17 cellular contexts compared by ENCODE assay signal in genomic region chr6:13559251-13559650, GRCh38. TPM values are rescaled to one million over a fixed set of nuclear protein-coding genes. Genes with fewer than 3 reads are reported as not detected.
DNase-seq lines count a peak whose midpoint lies in the region; ATAC-seq, FAIRE-seq and TF ChIP-seq lines count a peak whose summit lies in the region.
"Had no signal": no experiment of that assay in that cellular context is flagged by ENCODE, and none has a peak within 500 bp of the region (broad histone marks: within the 10 kb centered on the region; RNA-seq: fewer than 3 reads in every experiment).

No MANE protein-coding gene starts in this region.

- H3K4me1 ChIP-seq in SK-N-SH (ENCODE audit: control insufficient read depth in 1 of 2, insufficient read depth in 2 of 2, low read depth in 1 of 2, low read length in 1 of 2) = peaks cover 0 to 16% of the 10 kb centered on the region in 2 experiments; a peak in 2 of 4 replicates
- no peaks in the 10 kb centered on the region for H3K4me1 ChIP-seq in hepatocyte (ENCODE audit: insufficient read depth)
- H3K4me1 ChIP-seq in suprapubic skin = peaks cover 27% of the 10 kb centered on the region
- H3K4me1 ChIP-seq: tibial artery had no signal

- no peak for TF ChIP-seq RAD21 in SK-N-SH (IDR thresholded peaks at IDR 0.05; ENCODE audit: low read length)

- no peak for ATAC-seq in SK-N-SH treated with all-trans-retinoic acid at 6 μM for 48 hours

- POLR2A ChIA-PET in SK-N-SH (lab: Yijun Ruan, JAX) = no interaction called here

- TF ChIP-seq EP300 in SK-N-SH (IDR thresholded peaks at IDR 0.05; ENCODE audit: borderline replicate concordance in 1 of 2, low read depth in 1 of 2, low read length in 1 of 2) (no peak), suprapubic skin (IDR thresholded peaks at IDR 0.05) (no peak)

- H3K4me2 ChIP-seq in SK-N-SH = no peak overlapping the region
- H3K4me2 ChIP-seq in hepatocyte = no peak overlapping the region
- H3K4me2 ChIP-seq: KMS-11 had no signal

- H3K27ac ChIP-seq in SK-N-SH (ENCODE audit: low read depth in 2 of 2, low read length in 1 of 2) (peak overlapping the region in 1 of 2 experiments; percentile 60; a peak in 2 of 4 replicates), hepatocyte (peak overlapping the region; percentile 27), suprapubic skin (peak overlapping the region; percentile 8)
- H3K27ac ChIP-seq: KMS-11, neutrophil, tibial artery had no signal

- H3K9me2 ChIP-seq in SK-N-SH (no peaks in the 10 kb centered on the region), hepatocyte (replicated peaks; ENCODE audit: insufficient read depth) (no peaks in the 10 kb centered on the region)

- DNase-seq in SK-N-SH = peak; percentile 16
- DNase-seq in SK-MEL-5 (ENCODE audit: low read depth, low spot score) = peak; percentile 80
- no peak for DNase-seq in hepatocyte (ENCODE audit: low spot score)
- no peak for DNase-seq in suprapubic skin (ENCODE audit: low spot score in 2 of 2)
- no peak for DNase-seq in RCC 7860 (ENCODE audit: low spot score)
- DNase-seq in ureter (ENCODE audit: low spot score) = no peak
- no peak for DNase-seq in NCI-H510A treated with DMSO at 0.1 percent for 48 hours (lab: John Stamatoyannopoulos, UW)
- DNase-seq: activated gamma-delta T cell treated with Interleukin-2 at 50 U/mL for 16 hours; CD8-positive, alpha-beta memory T cell; HFFc6; mesenchymal stem cell; stimulated activated CD4-positive, alpha-beta T cell treated with anti-CD3 and anti-CD28 coated beads, Interleukin-4, amount 100 ng/mL, for 1 hour; tibial artery had no signal

- H3K9ac ChIP-seq in SK-N-SH = no peak overlapping the region
- H3K9ac ChIP-seq: KMS-11 had no signal

- H3F3A ChIP-seq in SK-N-SH (replicated peaks; ENCODE audit: insufficient read depth) = peaks cover 3% of the 10 kb centered on the region

- H3K79me2 ChIP-seq in SK-N-SH (ENCODE audit: insufficient read depth) = no peaks in the 10 kb centered on the region
- H3K79me2 ChIP-seq in hepatocyte = no peaks in the 10 kb centered on the region

- in situ Hi-C loops in SK-MEL-5 (cut with HindIII; ENCODE audit: low pct_unique_long_range_greater_than_20kb, low sequenced_read_pairs) = no loop called here

- no peaks in the 10 kb centered on the region for H3K36me3 ChIP-seq in SK-N-SH (replicated peaks in 1 of 2; ENCODE audit: control insufficient read depth in 1 of 2, insufficient read depth in 2 of 2, low read length in 1 of 2)
- H3K36me3 ChIP-seq in hepatocyte (replicated peaks; ENCODE audit: insufficient read depth, low read depth) = no peaks in the 10 kb centered on the region
- H3K36me3 ChIP-seq in suprapubic skin = no peaks in the 10 kb centered on the region
- H3K36me3 ChIP-seq: neutrophil, tibial artery had no signal

- H3K4me3 ChIP-seq in SK-N-SH (ENCODE audit: low read depth in 2 of 2, low read length in 1 of 2) (no peak overlapping the region), hepatocyte (no peak overlapping the region), suprapubic skin (no peak overlapping the region)
- H3K4me3 ChIP-seq: tibial artery had no signal

- WGBS in SK-N-SH (ENCODE audit: low lambda C conversion rate) = 26% methylated on average over 3 of the region's 3 CpGs
- 57% methylated on average over 3 of the region's 3 CpGs for WGBS in hepatocyte (ENCODE audit: low lambda C conversion rate, missing lambda C conversion rate)
- WGBS in suprapubic skin = 24% methylated on average over 3 of the region's 3 CpGs

- TF ChIP-seq CTCF in SK-N-SH (IDR thresholded peaks at IDR 0.05) (no peak), hepatocyte (IDR thresholded peaks at IDR 0.05; ENCODE audit: poor library complexity) (no peak), suprapubic skin (IDR thresholded peaks at IDR 0.05) (no peak)

- no peaks in the 10 kb centered on the region for H3K9me3 ChIP-seq in SK-N-SH
- no peaks in the 10 kb centered on the region for H3K9me3 ChIP-seq in hepatocyte (ENCODE audit: low read depth)
- H3K9me3 ChIP-seq in suprapubic skin = no peaks in the 10 kb centered on the region
- H3K9me3 ChIP-seq: neutrophil, tibial artery had no signal

- H4K20me1 ChIP-seq in SK-N-SH (ENCODE audit: insufficient read depth) = no peaks in the 10 kb centered on the region
- H4K20me1 ChIP-seq in hepatocyte (ENCODE audit: insufficient read depth, poor library complexity, severe bottlenecking) = no peaks in the 10 kb centered on the region

- H2AFZ ChIP-seq in SK-N-SH (ENCODE audit: low read depth) = peak overlapping the region; percentile 66; the same call in 1 of the 2 replicates
- no peak overlapping the region for H2AFZ ChIP-seq in hepatocyte

- FAIRE-seq in RCC 7860 (lab: Jason Lieb, UNC) = no peak
- FAIRE-seq: astrocyte had no signal

- TF ChIP-seq POLR2A in suprapubic skin (IDR thresholded peaks at IDR 0.05) = no peak

- CTCF ChIA-PET in SK-N-SH (lab: Yijun Ruan, JAX) = interaction anchor here (7.0 kb wide), 1 partner anchor 14 kb away, joined by 48 read pairs; the partner anchor contains the start of gene SIRT5

- H3K27me3 ChIP-seq in SK-N-SH (ENCODE audit: insufficient read depth) (no peaks in the 10 kb centered on the region), hepatocyte (no peaks in the 10 kb centered on the region), suprapubic skin (no peaks in the 10 kb centered on the region)
- H3K27me3 ChIP-seq: neutrophil had no signal

TF ChIP-seq in SK-N-SH, 30 proteins besides CTCF, POLR2A, EP300 and RAD21 (continues in another document):
- no peak for TF ChIP-seq RCOR1 (IDR thresholded peaks at IDR 0.05; ENCODE audit: low read length)
- TF ChIP-seq TEAD4 (IDR thresholded peaks at IDR 0.05; ENCODE audit: borderline replicate concordance, insufficient read depth) = no peak
- TF ChIP-seq MXI1 (IDR thresholded peaks at IDR 0.05; ENCODE audit: low read depth, low read length) = no peak
- TF ChIP-seq ZBTB33 (IDR thresholded peaks at IDR 0.05; ENCODE audit: borderline replicate concordance, low read depth) = no peak
- TF ChIP-seq FOXM1 (IDR thresholded peaks at IDR 0.05; ENCODE audit: low read depth) = no peak
- TF ChIP-seq NRF1 (IDR thresholded peaks at IDR 0.05; ENCODE audit: low read depth, low read length) = no peak

TF ChIP-seq in SK-N-SH treated with all-trans-retinoic acid at 6 μM for 48 hours, 23 proteins besides CTCF, POLR2A, EP300 and RAD21 (continues in another document):
- no peak for TF ChIP-seq RARB (CRISPR knock-in tag; IDR thresholded peaks at IDR 0.05)
- no peak for TF ChIP-seq GLIS3 (CRISPR knock-in tag; IDR thresholded peaks at IDR 0.05)
- TF ChIP-seq PATZ1 (CRISPR knock-in tag; IDR thresholded peaks at IDR 0.05; ENCODE audit: borderline replicate concordance) = no peak
- no peak for TF ChIP-seq ZC3H10 (CRISPR knock-in tag; IDR thresholded peaks at IDR 0.05)
- TF ChIP-seq ARNTL (CRISPR knock-in tag; IDR thresholded peaks at IDR 0.05; ENCODE audit: borderline replicate concordance, low read depth) = no peak
- no peak for TF ChIP-seq ZNF565 (CRISPR knock-in tag; conservative IDR thresholded peaks at IDR 0.05; ENCODE audit: low read depth)
- no peak for TF ChIP-seq ESRRG (CRISPR knock-in tag; IDR thresholded peaks at IDR 0.05)
- TF ChIP-seq CSRNP3 (CRISPR knock-in tag; IDR thresholded peaks at IDR 0.05) = no peak
- no peak for TF ChIP-seq PPARA (CRISPR knock-in tag; IDR thresholded peaks at IDR 0.05; ENCODE audit: borderline replicate concordance)
- TF ChIP-seq OSR1 (CRISPR knock-in tag; IDR thresholded peaks at IDR 0.05) = no peak
- no peak for TF ChIP-seq ZFP3 (CRISPR knock-in tag; IDR thresholded peaks at IDR 0.05)

RNA-seq across cellular contexts. Expression of gene SIRT5, which starts 15.2 kb away (rescaled TPM):
- polyA plus RNA-seq in SK-N-SH (2012; rRNA removed) (6.7 and 9.0 TPM in 2 replicates), hepatocyte (8.5 and 8.6 TPM in 2 replicates)
- 6.2 and 6.5 TPM in 2 replicates for polyA plus RNA-seq in SK-N-SH (2012; cell fraction: cytosol; rRNA removed)
- polyA plus RNA-seq in SK-N-SH (2012; cell fraction: nucleus; rRNA removed) = 17.2 and 25.3 TPM in 2 replicates
- total RNA-seq in SK-MEL-5 (2014; rRNA removed; shearing (Covaris generic)) = 19.4 and 22.3 TPM in 2 replicates
- 11.1 and 15.3 TPM in 2 replicates for polyA plus RNA-seq in SK-MEL-5 (2015; cell fraction: cytosol; rRNA removed)
- 30.4 and 38.4 TPM in 2 replicates for polyA plus RNA-seq in SK-MEL-5 (2015; cell fraction: nucleus; rRNA removed)
- total RNA-seq in hepatocyte (12.8 and 12.9 TPM in 2 replicates), suprapubic skin (10 to 100 TPM in 2 of 4 donors, 1 to 10 TPM in 2; 5.7 to 17.8 (median 8.7) TPM), ureter (20.4 TPM)

RNA-seq across cellular contexts. Expression of gene NOL7, which starts 55.9 kb away (rescaled TPM):
- polyA plus RNA-seq in SK-N-SH (2012; rRNA removed) (75.7 and 103 TPM in 2 replicates), hepatocyte (96.8 and 116 TPM in 2 replicates)
- 114 and 122 TPM in 2 replicates for polyA plus RNA-seq in SK-N-SH (2012; cell fraction: cytosol; rRNA removed)
- polyA plus RNA-seq in SK-N-SH (2012; cell fraction: nucleus; rRNA removed) = 44.5 and 67.5 TPM in 2 replicates
- total RNA-seq in SK-MEL-5 (2014; rRNA removed; shearing (Covaris generic)) = 170 and 179 TPM in 2 replicates
- polyA plus RNA-seq in SK-MEL-5 (2015; cell fraction: cytosol; rRNA removed) = 153 and 231 TPM in 2 replicates
- polyA plus RNA-seq in SK-MEL-5 (2015; cell fraction: nucleus; rRNA removed) = 37.2 and 47.4 TPM in 2 replicates
- total RNA-seq in hepatocyte (84.1 and 84.3 TPM in 2 replicates), suprapubic skin (10 to 100 TPM; 38.6 to 48.0 (median 42.0) TPM), ureter (56.9 TPM)

Comparison
In these comparisons a context has a peak if more than half of its experiments do, and no peak if none do; other contexts are left out.
1. DNase-seq: peak in SK-N-SH (single experiment) and SK-MEL-5 (single experiment); none in hepatocyte (single experiment), suprapubic skin (0 of 2), RCC 7860 (single experiment), ureter (single experiment) and NCI-H510A treated with DMSO at 0.1 percent for 48 hours (single experiment).